In genomic region chr5:79269733-79270166, GRCh38 we compare ENCODE assay signal across 20 cellular contexts.
"Had no signal": no experiment of that assay in that cellular context is flagged by ENCODE, and none has a peak within 500 bp of the region (broad histone marks: within the 10 kb centered on the region; RNA-seq: fewer than 3 reads in every experiment).

No MANE protein-coding gene starts in this region.

- DNase-seq: activated CD4-positive, alpha-beta T cell treated with anti-CD3 and anti-CD28 coated beads, Interleukin-2, amount 10 ng/mL, durations not matched to agents 24 days and 14 days; activated CD8-positive, alpha-beta memory T cell treated with anti-CD3 and anti-CD28 coated beads for 24 hours; activated naive CD4-positive, alpha-beta T cell; activated naive CD8-positive, alpha-beta T cell treated with anti-CD3 and anti-CD28 coated beads, Interleukin-2, amount 10 ng/mL, durations not matched to agents 7 days and 5 days; brain microvascular endothelial cell; effector CD4-positive, alpha-beta T cell; foreskin fibroblast; hippocampal formation; left ventricle myocardium inferior; mesendoderm; posterior cingulate gyrus; stimulated activated CD4-positive, alpha-beta T cell treated with anti-CD3 and anti-CD28 coated beads, Interleukin-4, amount 100 ng/mL, for 4 hours; stimulated activated naive CD8-positive, alpha-beta T cell treated with anti-CD3 and anti-CD28 coated beads, Interleukin-15, Interleukin-2, amounts not matched to agents 100 U/mL and 50 U/mL, for 24 hours; transverse colon had no signal

- H3K27ac ChIP-seq: brain microvascular endothelial cell, coronary artery, right atrium auricular region, skin epidermis, transverse colon had no signal

- H3K4me1 ChIP-seq: right atrium auricular region, transverse colon had no signal

- H3K9me3 Mint-ChIP-seq: activated CD4-positive, alpha-beta T cell treated with anti-CD3 and anti-CD28 coated beads, Interleukin-2, amount 10 ng/mL, durations not matched to agents 24 days and 14 days; central memory CD8-positive, alpha-beta T cell; natural killer cell treated with Interleukin-12 subunit alpha and Interleukin-12 subunit beta and Interleukin-15 and Interleukin-18, amount 100 ng/mL, for 72 hours had no signal

- H3K4me3 ChIP-seq: coronary artery, left ventricle myocardium inferior, right atrium auricular region, skin epidermis, transverse colon had no signal

- ATAC-seq: natural killer cell treated with Interleukin-12 subunit alpha and Interleukin-12 subunit beta and Interleukin-15 and Interleukin-18, amount 100 ng/mL, for 72 hours; stimulated activated naive CD8-positive, alpha-beta T cell treated with anti-CD3 and anti-CD28 coated beads, Interleukin-15, Interleukin-2, amounts not matched to agents 100 U/mL and 50 U/mL, for 24 hours; WTC11 had no signal

- H3K4me1 Mint-ChIP-seq: activated CD4-positive, alpha-beta T cell treated with anti-CD3 and anti-CD28 coated beads, Interleukin-2, amount 10 ng/mL, durations not matched to agents 24 days and 14 days; activated naive CD8-positive, alpha-beta T cell treated with anti-CD3 and anti-CD28 coated beads, Interleukin-2, amount 10 ng/mL, durations not matched to agents 7 days and 5 days had no signal

- H3K36me3 ChIP-seq: brain microvascular endothelial cell, left ventricle myocardium inferior, right atrium auricular region, transverse colon had no signal

- H3K9me3 ChIP-seq: right atrium auricular region, transverse colon had no signal

- H3K36me3 Mint-ChIP-seq: activated naive CD8-positive, alpha-beta T cell treated with anti-CD3 and anti-CD28 coated beads, Interleukin-2, amount 10 ng/mL, durations not matched to agents 7 days and 5 days; natural killer cell treated with Interleukin-12 subunit alpha and Interleukin-12 subunit beta and Interleukin-15 and Interleukin-18, amount 100 ng/mL, for 72 hours had no signal

- H3K27me3 Mint-ChIP-seq: activated CD4-positive, alpha-beta T cell treated with anti-CD3 and anti-CD28 coated beads, Interleukin-2, amount 10 ng/mL, durations not matched to agents 24 days and 14 days; activated naive CD8-positive, alpha-beta T cell treated with anti-CD3 and anti-CD28 coated beads, Interleukin-2, amount 10 ng/mL, durations not matched to agents 7 days and 5 days; central memory CD8-positive, alpha-beta T cell; natural killer cell treated with Interleukin-12 subunit alpha and Interleukin-12 subunit beta and Interleukin-15 and Interleukin-18, amount 100 ng/mL, for 72 hours had no signal

- H3K4me3 Mint-ChIP-seq: activated CD4-positive, alpha-beta T cell treated with anti-CD3 and anti-CD28 coated beads, Interleukin-2, amount 10 ng/mL, durations not matched to agents 24 days and 14 days; activated naive CD8-positive, alpha-beta T cell treated with anti-CD3 and anti-CD28 coated beads, Interleukin-2, amount 10 ng/mL, durations not matched to agents 7 days and 5 days; central memory CD8-positive, alpha-beta T cell; natural killer cell treated with Interleukin-12 subunit alpha and Interleukin-12 subunit beta and Interleukin-15 and Interleukin-18, amount 100 ng/mL, for 72 hours; WTC11 had no signal

- H3K27ac Mint-ChIP-seq: activated CD4-positive, alpha-beta T cell treated with anti-CD3 and anti-CD28 coated beads, Interleukin-2, amount 10 ng/mL, durations not matched to agents 24 days and 14 days; activated naive CD8-positive, alpha-beta T cell treated with anti-CD3 and anti-CD28 coated beads, Interleukin-2, amount 10 ng/mL, durations not matched to agents 7 days and 5 days had no signal

- H3K27me3 ChIP-seq: brain microvascular endothelial cell, right atrium auricular region, transverse colon had no signal
